8 cellular contexts compared by ENCODE assay signal in the genomic region with DNA sequence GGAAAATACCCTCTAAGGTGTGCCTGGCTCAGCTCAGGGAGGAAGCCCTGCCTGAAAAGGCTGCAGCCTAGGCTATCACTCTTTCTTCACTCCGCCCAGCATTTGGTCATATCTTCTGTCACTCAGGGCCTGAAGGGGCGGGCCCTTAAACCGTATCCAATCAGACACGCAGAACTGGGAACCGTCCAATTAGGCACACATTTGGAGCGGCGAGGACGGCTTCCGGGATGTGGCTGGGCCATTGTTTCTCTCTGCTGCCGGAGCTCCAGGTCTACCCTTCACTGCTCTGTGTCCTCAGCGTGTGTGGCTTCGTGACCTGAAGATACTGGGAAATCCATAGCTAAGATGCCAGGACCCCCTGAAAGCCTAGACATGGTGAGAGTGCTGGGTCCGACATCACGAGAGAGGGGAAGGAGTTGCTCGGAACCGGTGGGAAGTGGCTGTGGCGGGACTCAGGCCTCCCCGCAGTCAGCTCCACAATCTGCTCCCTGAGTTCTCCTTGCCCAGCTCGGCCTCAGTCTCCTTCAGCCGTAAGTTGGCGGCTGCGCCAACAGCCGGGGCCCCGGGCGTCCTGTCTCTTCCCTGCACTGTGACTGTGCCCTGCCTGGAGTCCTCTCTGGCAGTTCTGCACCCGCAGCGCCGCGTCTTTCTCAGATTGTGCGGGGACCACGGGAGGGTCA. TPM values are rescaled to one million over a fixed set of nuclear protein-coding genes. Genes with fewer than 3 reads are reported as not detected.
DNase-seq lines count a peak whose midpoint lies in the region; ATAC-seq and TF ChIP-seq lines count a peak whose summit lies in the region.

A gene (plus strand): TSS at position 241 of the 680 bp plus-strand sequence. CDS start 105 bp downstream, at position 346.

- peak within 1 kb of the TSS; percentile 72 for H2AFZ ChIP-seq in hepatocyte

- H3K9me3 ChIP-seq in hepatocyte (ENCODE audit: low read depth) (peaks cover 6% of the 10 kb centered on the region), aorta (ENCODE audit: control insufficient read depth, low read length) (no peaks in the 10 kb centered on the region)

- DNase-seq in NCI-H1694 (lab: John Stamatoyannopoulos, UW) (peak; percentile 90), T-helper 9 cell (peak; percentile 82), astrocyte of the hippocampus (ENCODE audit: low read depth, low spot score) (peak; percentile 98), hepatocyte (ENCODE audit: low spot score) (peak; percentile 96), aorta (peak; percentile 95 to 96)

- H3K36me3 ChIP-seq in hepatocyte (replicated peaks; ENCODE audit: insufficient read depth, low read depth) (peaks cover 3% of the 10 kb centered on the region), rectal smooth muscle tissue (ENCODE audit: control insufficient read depth, insufficient read depth, low read length) (no peaks in the 10 kb centered on the region), aorta (ENCODE audit: control insufficient read depth in 1 of 2, insufficient read depth in 2 of 2, low read length in 1 of 2) (no peaks in the 10 kb centered on the region)

- no peaks in the 10 kb centered on the region for H3K9me2 ChIP-seq in hepatocyte (replicated peaks; ENCODE audit: insufficient read depth)

- peak; percentile 100 for ATAC-seq in GM18498 (IDR thresholded peaks at IDR 0.05; ENCODE audit: unreplicated experiment)
- ATAC-seq in HG02870 (IDR thresholded peaks at IDR 0.05; ENCODE audit: unreplicated experiment) = peak; percentile 99
- peak; percentile 100 for ATAC-seq in aorta (ENCODE audit: low FRiP score)

- peak within 1 kb of the TSS; percentile 95 for H3K9ac ChIP-seq in rectal smooth muscle tissue (ENCODE audit: low read length)

- H3K27me3 ChIP-seq in hepatocyte (no peaks in the 10 kb centered on the region), rectal smooth muscle tissue (ENCODE audit: control insufficient read depth, insufficient read depth, low read length) (no peaks in the 10 kb centered on the region), aorta (ENCODE audit: control insufficient read depth in 1 of 2, insufficient read depth in 2 of 2, low read length in 1 of 2) (no peaks in the 10 kb centered on the region)

- peak within 1 kb of the TSS; percentile 77 for H3K27ac ChIP-seq in hepatocyte
- peak within 1 kb of the TSS; percentile 82 for H3K27ac ChIP-seq in rectal smooth muscle tissue (ENCODE audit: low read depth, low read length)
- H3K27ac ChIP-seq in aorta (ENCODE audit: low read depth in 1 of 2, low read length in 2 of 2) = peak within 1 kb of the TSS in 1 of 2 donors; percentile 90

- TF ChIP-seq CTCF in hepatocyte (IDR thresholded peaks at IDR 0.05; ENCODE audit: poor library complexity) = no peak

- no peaks in the 10 kb centered on the region for H4K20me1 ChIP-seq in hepatocyte (ENCODE audit: insufficient read depth, poor library complexity, severe bottlenecking)

- H3K79me2 ChIP-seq in hepatocyte = peaks cover 45% of the 10 kb centered on the region

- H3K4me1 ChIP-seq in hepatocyte (ENCODE audit: insufficient read depth) (peaks cover 7% of the 10 kb centered on the region), rectal smooth muscle tissue (ENCODE audit: control insufficient read depth, insufficient read depth, low read length) (no peaks in the 10 kb centered on the region), aorta (ENCODE audit: control insufficient read depth in 1 of 2, insufficient read depth in 2 of 2, low read length in 2 of 2) (peaks cover 0 to 8% of the 10 kb centered on the region in 2 donors)

- intact Hi-C loops in aorta (cut with DNase I) = loop anchor here in 1 of 2 donors (10.0 kb wide), 1 partner anchor 72 kb away; a partner anchor contains a TSS

- peak within 1 kb of the TSS; percentile 44 for H3K4me3 ChIP-seq in hepatocyte
- H3K4me3 ChIP-seq in rectal smooth muscle tissue (ENCODE audit: low read length) = peak within 1 kb of the TSS; percentile 98
- H3K4me3 ChIP-seq in aorta (ENCODE audit: low read length in 2 of 2) = peak within 1 kb of the TSS; percentile 35 to 55

- WGBS in hepatocyte (ENCODE audit: low lambda C conversion rate, missing lambda C conversion rate) = under 1% methylated on average over 30 of the region's 31 CpGs
- WGBS in aorta, 2 donors = 0% methylated on average over 31 of the region's 31 CpGs

- peak within 1 kb of the TSS; percentile 85 for H3K4me2 ChIP-seq in hepatocyte

RNA-seq across cellular contexts. Expression of the gene that starts here (rescaled TPM):
- 22.4 and 26.5 TPM in 2 replicates for total RNA-seq in hepatocyte
- 9.8 and 14.0 TPM in 2 replicates for polyA plus RNA-seq in hepatocyte
- total RNA-seq in aorta = 10 to 100 TPM; 27.5 to 34.6 TPM
- polyA plus RNA-seq in aorta = 10 to 100 TPM in 1 of 2 donors, 1 to 10 TPM in 1; 1.9 to 10.7 TPM

Comparison
In these comparisons a context has a peak if more than half of its experiments do, and no peak if none do; other contexts are left out.
1. H3K4me3 ChIP-seq: peak in every context shown above with its lines; median percentile 98 in rectal smooth muscle tissue; 45 in aorta; 44 in hepatocyte.